22 cellular contexts compared by ENCODE assay signal in genomic region chr20:5785146-5785545, GRCh38. TPM values are rescaled to one million over a fixed set of nuclear protein-coding genes. Genes with fewer than 3 reads are reported as not detected.
DNase-seq lines count a peak whose midpoint lies in the region; ATAC-seq and TF ChIP-seq lines count a peak whose summit lies in the region.
"Had no signal": no experiment of that assay in that cellular context is flagged by ENCODE, and none has a peak within 500 bp of the region (broad histone marks: within the 10 kb centered on the region; RNA-seq: fewer than 3 reads in every experiment).

No MANE protein-coding gene starts in this region.

- H3K27ac ChIP-seq in HCT116 (ENCODE audit: low read depth, low read length) (no peak overlapping the region), RWPE2 (ENCODE audit: poor library complexity, severe bottlenecking) (peak overlapping the region; percentile 45), hepatocyte (peak overlapping the region; percentile 89), gastrocnemius medialis (peak overlapping the region; percentile 49 to 75 (median 65))

- H3K4me1 ChIP-seq in HCT116 (ENCODE audit: control insufficient read depth in 1 of 2, insufficient read depth in 2 of 2, low read length in 2 of 2) (peaks cover 15 to 23% of the 10 kb centered on the region in 2 experiments), RWPE2 (ENCODE audit: insufficient read depth, poor library complexity, severe bottlenecking) (peaks cover 17% of the 10 kb centered on the region), hepatocyte (ENCODE audit: insufficient read depth) (peaks cover 19% of the 10 kb centered on the region), gastrocnemius medialis (peaks cover 29 to 31% of the 10 kb centered on the region in 2 donors)

- no peak for TF ChIP-seq RAD21 in HCT116 (IDR thresholded peaks at IDR 0.05; ENCODE audit: low read depth)

- ATAC-seq in HCT116: no peak
- ATAC-seq in RWPE2 (ENCODE audit: low read depth): peak; percentile 82
- ATAC-seq in gastrocnemius medialis: no peak
- ATAC-seq in GM21423 (IDR thresholded peaks at IDR 0.05; ENCODE audit: unreplicated experiment): no peak
- ATAC-seq in omental fat pad (ENCODE audit: low FRiP score): no peak
- ATAC-seq: CD8-positive, alpha-beta T cell had no signal

- CTCF ChIA-PET in HCT116 (lab: Charles Lee): interaction anchor here (0.6 to 4.5 kb wide), 2 partner anchors 228 to 256 kb away, joined by 3 to 17 read pairs; no protein-coding TSS in a partner anchor

- no peaks in the 10 kb centered on the region for H3K27me3 ChIP-seq in HCT116 (ENCODE audit: insufficient read depth, low read length)
- H3K27me3 ChIP-seq in RWPE2 (ENCODE audit: insufficient read depth, poor library complexity, severe bottlenecking): no peaks in the 10 kb centered on the region
- no peaks in the 10 kb centered on the region for H3K27me3 ChIP-seq in hepatocyte
- no peaks in the 10 kb centered on the region for H3K27me3 ChIP-seq in gastrocnemius medialis
- H3K27me3 ChIP-seq: right atrium auricular region had no signal

- 81% methylated on average over 5 of the region's 5 CpGs for WGBS in hepatocyte (ENCODE audit: low lambda C conversion rate, missing lambda C conversion rate)

- intact Hi-C loops in HCT116 (cut with micrococcal nuclease) (no loop called here), gastrocnemius medialis (cut with DNase I; ENCODE audit: low total_unique reads) (loop anchor here (5.0 kb wide), 1 partner anchor 147 kb away; no protein-coding TSS in a partner anchor)

- H3K4me3 ChIP-seq in HCT116 (replicated peaks in 1 of 2; ENCODE audit: low read depth in 1 of 2, low read length in 2 of 2) (no peak overlapping the region), RWPE2 (ENCODE audit: severe bottlenecking) (no peak overlapping the region), hepatocyte (no peak overlapping the region), gastrocnemius medialis (no peak overlapping the region)
- H3K4me3 ChIP-seq: lung, right atrium auricular region had no signal

- BruUV-seq in HCT116 (replicated peaks; lab: Mats Ljungman, UMichigan): no TSS peak

- no peaks in the 10 kb centered on the region for H3K36me3 ChIP-seq in HCT116 (ENCODE audit: control insufficient read depth in 1 of 2, insufficient read depth in 2 of 2, low read length in 2 of 2)
- no peaks in the 10 kb centered on the region for H3K36me3 ChIP-seq in RWPE2 (ENCODE audit: low read depth)
- no peaks in the 10 kb centered on the region for H3K36me3 ChIP-seq in hepatocyte (replicated peaks; ENCODE audit: insufficient read depth, low read depth)
- no peaks in the 10 kb centered on the region for H3K36me3 ChIP-seq in gastrocnemius medialis

- no peak overlapping the region for H3K9ac ChIP-seq in HCT116 (ENCODE audit: low read length)
- H3K9ac ChIP-seq: SK-N-SH had no signal

- H2AFZ ChIP-seq in HCT116 (ENCODE audit: low read depth, low read length, poor library complexity, severe bottlenecking) (no peak overlapping the region), hepatocyte (no peak overlapping the region)

- H3K4me2 ChIP-seq in HCT116 (ENCODE audit: low read length) (peak overlapping the region; percentile 25; the same call in 1 of the 2 replicates), hepatocyte (no peak overlapping the region)
- H3K4me2 ChIP-seq: SK-N-SH had no signal

- POLR2A ChIA-PET in HCT116 (lab: Charles Lee): no interaction called here

- no peaks in the 10 kb centered on the region for H3K9me3 ChIP-seq in HCT116 (ENCODE audit: control insufficient read depth in 1 of 2, insufficient read depth in 1 of 2, low read depth in 1 of 2, low read length in 2 of 2)
- no peaks in the 10 kb centered on the region for H3K9me3 ChIP-seq in RWPE2 (ENCODE audit: severe bottlenecking)
- H3K9me3 ChIP-seq in hepatocyte (ENCODE audit: low read depth): no peaks in the 10 kb centered on the region
- no peaks in the 10 kb centered on the region for H3K9me3 ChIP-seq in gastrocnemius medialis
- H3K9me3 ChIP-seq: right atrium auricular region, SK-N-SH had no signal

- DNase-seq in HCT116 (ENCODE audit: low read depth, low spot score): no peak
- no peak for DNase-seq in RWPE2 (ENCODE audit: low spot score)
- DNase-seq in hepatocyte (ENCODE audit: low spot score): no peak
- DNase-seq in gastrocnemius medialis: no peak
- no peak for DNase-seq in NCI-H1048 (lab: John Stamatoyannopoulos, UW)
- no peak for DNase-seq in omental fat pad (ENCODE audit: low spot score)
- DNase-seq: activated B cell treated with CpG ODN at 0.5 μM for 24 hours; activated CD4-positive, alpha-beta T cell treated with anti-CD3 and anti-CD28 coated beads, Interleukin-2, amount 50 U/mL, for 4 hours; activated gamma-delta T cell treated with Interleukin-2 at 50 U/mL for 16 hours; CD8-positive, alpha-beta T cell; cortex of kidney; H9; hypothalamus; KBM-7; NCI-H146; NCI-H2171; NCI-H526; occipital lobe; SK-N-SH had no signal

- H4K20me1 ChIP-seq in HCT116 (ENCODE audit: insufficient read depth): no peaks in the 10 kb centered on the region
- H4K20me1 ChIP-seq in hepatocyte (ENCODE audit: insufficient read depth, poor library complexity, severe bottlenecking): no peaks in the 10 kb centered on the region

- RAD21 ChIA-PET in HCT116 (lab: Charles Lee; ENCODE audit: low non-redundant PET in 1 of 2, low total read pairs in 2 of 2, uncharacterized antibody in 2 of 2, unreplicated experiment in 2 of 2): no interaction called here

- in situ Hi-C loops in gastrocnemius medialis (cut with MboI; ENCODE audit: low sequenced_read_pairs in 4 of 4): loop anchor here in 3 of 4 donors (10.0 to 25.0 kb wide), 2 partner anchors 223 to 260 kb away; no protein-coding TSS in a partner anchor

- TF ChIP-seq POLR2A in HCT116 (IDR thresholded peaks at IDR 0.05; ENCODE audit: borderline replicate concordance, extremely low read depth, insufficient read depth, insufficient read length) (no peak), gastrocnemius medialis (IDR thresholded peaks at IDR 0.05) (no peak)

- H3K9me2 ChIP-seq in HCT116 (ENCODE audit: insufficient read depth) (no peaks in the 10 kb centered on the region), hepatocyte (replicated peaks; ENCODE audit: insufficient read depth) (no peaks in the 10 kb centered on the region)
- H3K9me2 ChIP-seq: SK-N-SH had no signal

- H3K79me2 ChIP-seq in HCT116 (ENCODE audit: insufficient read depth, low read length) (no peaks in the 10 kb centered on the region), hepatocyte (no peaks in the 10 kb centered on the region)

- no peak for TF ChIP-seq CTCF in HCT116 (IDR thresholded peaks at IDR 0.05 in 2 of 3, conservative IDR thresholded peaks at IDR 0.05 in 1 of 3; ENCODE audit: borderline replicate concordance in 1 of 3, insufficient read depth in 1 of 3, low read depth in 2 of 3, low read length in 2 of 3)
- TF ChIP-seq CTCF in RWPE2 (IDR thresholded peaks at IDR 0.05; ENCODE audit: poor library complexity, severe bottlenecking): no peak
- TF ChIP-seq CTCF in hepatocyte (IDR thresholded peaks at IDR 0.05; ENCODE audit: poor library complexity): no peak
- TF ChIP-seq CTCF in gastrocnemius medialis (IDR thresholded peaks at IDR 0.05 in 4 of 5, conservative IDR thresholded peaks at IDR 0.05 in 1 of 5): no peak
- TF ChIP-seq CTCF in omental fat pad (IDR thresholded peaks at IDR 0.05): no peak

TF ChIP-seq in HCT116, 20 proteins besides CTCF, POLR2A, EP300 and RAD21:
- no peak for TF ChIP-seq FOSL1 (IDR thresholded peaks at IDR 0.05; ENCODE audit: low read depth)
- no peak for TF ChIP-seq YY1 (IDR thresholded peaks at IDR 0.05; ENCODE audit: extremely low read depth, insufficient replicate concordance, low read depth, low read length)
- peak; percentile 10; the same call in 1 of the 2 replicates for TF ChIP-seq SP1 (IDR thresholded peaks at IDR 0.05; ENCODE audit: low read depth)

RNA-seq across cellular contexts. Expression of gene SHLD1, which starts 34.9 kb away (rescaled TPM):
- total RNA-seq in HCT116 (2021; ENCODE audit: unreplicated experiment) (2.4 TPM), hepatocyte (5.9 and 8.3 TPM in 2 replicates), gastrocnemius medialis (1 to 10 TPM; 5.4 to 7.1 (median 5.8) TPM), omental fat pad (1 to 10 TPM; 1.2 to 4.0 (median 3.2) TPM)
- polyA plus RNA-seq in HCT116 (2012): 2.3 TPM in 2 replicates
- 9.1 and 11.2 TPM in 2 replicates for polyA plus RNA-seq in hepatocyte
